ENCODE assay signal across 19 cellular contexts in genomic region chr2:124879615-124880014, GRCh38.
DNase-seq lines count a peak whose midpoint lies in the region; ATAC-seq, FAIRE-seq and TF ChIP-seq lines count a peak whose summit lies in the region.
"Had no signal": no experiment of that assay in that cellular context is flagged by ENCODE, and none has a peak within 500 bp of the region (broad histone marks: within the 10 kb centered on the region; RNA-seq: fewer than 3 reads in every experiment).

No MANE protein-coding gene starts in this region.

- no peak overlapping the region for H3K4me2 ChIP-seq in HepG2 (ENCODE audit: low read depth, low read length)
- H3K4me2 ChIP-seq: A549, BLaER1 had no signal

- POLR2A ChIA-PET in HepG2 (lab: Yijun Ruan, JAX), result no interaction called here

- 29% methylated on average over 4 of the region's 4 CpGs for WGBS in right lobe of liver (ENCODE audit: insufficient coverage, low coverage, low lambda C conversion rate, missing lambda C conversion rate)
- 12% methylated on average over 4 of the region's 4 CpGs for WGBS in HepG2 (ENCODE audit: low lambda C conversion rate)

- ATAC-seq in right lobe of liver (peak; percentile 25 to 58 (median 38)), HepG2 (no peak), left lobe of liver (peak; percentile 39)
- ATAC-seq: A549 had no signal

- no peak for FAIRE-seq in HepG2 (lab: Jason Lieb, UNC)
- FAIRE-seq: A549, GM12892, GM18507 had no signal

- CTCF ChIA-PET in HepG2 (lab: Yijun Ruan, JAX; ENCODE audit: low intra/inter-chr PET ratio, low total read pairs), result no interaction called here

- no peak for TF ChIP-seq RAD21 in HepG2 (CRISPR knock-in tag; IDR thresholded peaks at IDR 0.05)

- H3K27me3 ChIP-seq in right lobe of liver (no peaks in the 10 kb centered on the region), HepG2 (ENCODE audit: control insufficient read depth in 1 of 2, insufficient read depth in 2 of 2, low read length in 2 of 2) (no peaks in the 10 kb centered on the region)
- no peaks in the 10 kb centered on the region for H3K27me3 ChIP-seq in effector memory CD4-positive, alpha-beta T cell (replicated peaks; ENCODE audit: control insufficient read depth, insufficient read depth, low read length, poor library complexity, severe bottlenecking)
- H3K27me3 ChIP-seq: BLaER1 had no signal

- H3K4me3 ChIP-seq in right lobe of liver (no peak overlapping the region), HepG2 (replicated peaks in 1 of 3; ENCODE audit: insufficient read depth in 1 of 3, low read depth in 2 of 3, low read length in 3 of 3) (no peak overlapping the region)
- no peak overlapping the region for H3K4me3 ChIP-seq in effector memory CD4-positive, alpha-beta T cell (ENCODE audit: insufficient read depth, low read depth, low read length, poor library complexity, severe bottlenecking)
- H3K4me3 ChIP-seq: A549, BLaER1, GM23248, HAP-1 had no signal

- no peaks in the 10 kb centered on the region for H3K79me2 ChIP-seq in HepG2 (ENCODE audit: insufficient read depth, low read length)

- intact Hi-C loops in right lobe of liver (cut with DNase I) (no loop called here), HepG2 (cut with micrococcal nuclease; ENCODE audit: unreplicated experiment) (no loop called here)

- no peak for DNase-seq in right lobe of liver
- no peak for DNase-seq in HepG2 (ENCODE audit: low spot score)
- no peak for DNase-seq in left lobe of liver (ENCODE audit: low spot score)
- peak; percentile 39 for DNase-seq in retina
- no peak for DNase-seq in effector memory CD4-positive, alpha-beta T cell
- DNase-seq in NCI-H748 treated with DMSO at 0.1 percent for 48 hours (lab: John Stamatoyannopoulos, UW), result no peak
- DNase-seq in cerebellar cortex (ENCODE audit: low spot score), result no peak
- DNase-seq: AML-193; CD4-positive, alpha-beta memory T cell; DMS153; DMS79; GDM1; GM23248 had no signal

- no peak overlapping the region for H3K9ac ChIP-seq in HepG2 (ENCODE audit: insufficient read depth, low read depth, low read length)
- H3K9ac ChIP-seq: BLaER1, GM23248 had no signal

- H4K20me1 ChIP-seq in HepG2 (ENCODE audit: insufficient read depth, low read length), result no peaks in the 10 kb centered on the region
- H4K20me1 ChIP-seq: BLaER1 had no signal

- no peaks in the 10 kb centered on the region for H3K9me3 ChIP-seq in right lobe of liver
- peaks cover 31% of the 10 kb centered on the region for H3K9me3 ChIP-seq in HepG2 (ENCODE audit: low read length)
- no peaks in the 10 kb centered on the region for H3K9me3 ChIP-seq in effector memory CD4-positive, alpha-beta T cell (ENCODE audit: control insufficient read depth, low read length)
- H3K9me3 ChIP-seq: A549, BLaER1, HAP-1 had no signal

- H3K36me3 ChIP-seq in right lobe of liver (no peaks in the 10 kb centered on the region), HepG2 (replicated peaks in 1 of 2; ENCODE audit: control insufficient read depth in 1 of 2, insufficient read depth in 2 of 2, low read length in 2 of 2) (no peaks in the 10 kb centered on the region)
- H3K36me3 ChIP-seq in effector memory CD4-positive, alpha-beta T cell (ENCODE audit: control insufficient read depth, insufficient read depth, low read length), result no peaks in the 10 kb centered on the region
- H3K36me3 ChIP-seq: BLaER1, HAP-1 had no signal

- TF ChIP-seq POLR2A in right lobe of liver (IDR thresholded peaks at IDR 0.05) (no peak), HepG2 (IDR thresholded peaks at IDR 0.05; ENCODE audit: insufficient read depth in 1 of 2, low read depth in 2 of 2, low read length in 2 of 2) (no peak)

- BruUV-seq in HepG2 (replicated peaks; lab: Mats Ljungman, UMichigan), result no TSS peak

- no peaks in the 10 kb centered on the region for H3K4me1 ChIP-seq in right lobe of liver
- H3K4me1 ChIP-seq in HepG2 (ENCODE audit: insufficient read depth, low read length), result no peaks in the 10 kb centered on the region
- H3K4me1 ChIP-seq in effector memory CD4-positive, alpha-beta T cell (ENCODE audit: control insufficient read depth, insufficient read depth, low read length, poor library complexity, severe bottlenecking), result no peaks in the 10 kb centered on the region
- H3K4me1 ChIP-seq: A549, BLaER1, HAP-1 had no signal

- H3K27ac ChIP-seq in right lobe of liver (no peak overlapping the region), HepG2 (ENCODE audit: extremely low read length, insufficient read depth, low read length) (no peak overlapping the region)
- no peak overlapping the region for H3K27ac ChIP-seq in effector memory CD4-positive, alpha-beta T cell (ENCODE audit: insufficient read depth, low read length, poor library complexity, severe bottlenecking)
- H3K27ac ChIP-seq: 22Rv1, A549, BLaER1, GM23248 had no signal

- in situ Hi-C loops in HepG2 (cut with HindIII; ENCODE audit: extremely low pct_ligation_motif_present, low pct_unique_long_range_greater_than_20kb), result no loop called here

- TF ChIP-seq EP300 in HepG2 (IDR thresholded peaks at IDR 0.05; ENCODE audit: low read depth in 2 of 2, low read length in 2 of 2) (no peak), HepG2 (CRISPR knock-in tag; IDR thresholded peaks at IDR 0.05; ENCODE audit: borderline replicate concordance) (no peak)

- H2AFZ ChIP-seq in HepG2 (ENCODE audit: low read length), result no peak overlapping the region
- H2AFZ ChIP-seq: GM23248 had no signal

- TF ChIP-seq CTCF in right lobe of liver (IDR thresholded peaks at IDR 0.05), result no peak
- TF ChIP-seq CTCF in HepG2 (CRISPR knock-in tag; IDR thresholded peaks at IDR 0.05), result no peak

TF ChIP-seq in HepG2, 621 proteins besides CTCF, POLR2A, EP300 and RAD21:
- TF ChIP-seq ZSCAN31 (CRISPR knock-in tag; IDR thresholded peaks at IDR 0.05; ENCODE audit: low read depth) (no peak), IRF9 (CRISPR knock-in tag; IDR thresholded peaks at IDR 0.05; ENCODE audit: borderline replicate concordance) (no peak), ZNF740 (CRISPR knock-in tag; IDR thresholded peaks at IDR 0.05) (no peak), ETS1 (CRISPR knock-in tag; IDR thresholded peaks at IDR 0.05) (no peak)
